In genomic region chr1:61457526-61457925, GRCh38 we compare ENCODE assay signal across 24 cellular contexts.
"Had no signal": no experiment of that assay in that cellular context is flagged by ENCODE, and none has a peak within 500 bp of the region (broad histone marks: within the 10 kb centered on the region; RNA-seq: fewer than 3 reads in every experiment).

No MANE protein-coding gene starts in this region.

- H3K9me3 ChIP-seq: esophagus muscularis mucosa, gastrocnemius medialis, suprapubic skin, transverse colon, vagina had no signal

- DNase-seq: activated CD4-positive, alpha-beta T cell treated with anti-CD3 and anti-CD28 coated beads, Interleukin-2, amount 10 ng/mL, durations not matched to agents 7 days and 5 days; activated CD4-positive, CD25-positive, alpha-beta regulatory T cell treated with anti-CD3 and anti-CD28 coated beads, Interleukin-2, amount 50 U/mL, for 72 hours; activated CD8-positive, alpha-beta memory T cell treated with anti-CD3 and anti-CD28 coated beads, Interleukin-2, amount 10 ng/mL, durations not matched to agents 7 days and 5 days; activated CD8-positive, alpha-beta T cell treated with anti-CD3 and anti-CD28 coated beads for 36 hours; activated effector memory CD4-positive, alpha-beta T cell treated with anti-CD3 and anti-CD28 coated beads, Interleukin-2, amount 50 U/mL, for 16 hours; activated naive CD4-positive, alpha-beta T cell treated with anti-CD3 and anti-CD28 coated beads, Interleukin-2, amount 10 ng/mL, durations not matched to agents 7 days and 5 days; activated T-cell treated with anti-CD3 and anti-CD28 coated beads for 4 hours; amygdala; cerebellar nuclear complex; gastrocnemius medialis; hippocampal formation; occipital lobe; posterior cingulate gyrus; small intestine; stimulated activated CD4-positive, alpha-beta T cell treated with anti-CD3 and anti-CD28 coated beads, Interleukin-2, amount 100 ng/mL, for 24 hours; stimulated activated naive CD8-positive, alpha-beta T cell treated with anti-CD3 and anti-CD28 coated beads, Interleukin-15, amount 100 ng/mL, for 72 hours; transverse colon; WERI-Rb-1 had no signal

- H3K27ac ChIP-seq: coronary artery, esophagus muscularis mucosa, gastrocnemius medialis, suprapubic skin, transverse colon, vagina, WERI-Rb-1 had no signal

- H3K4me3 ChIP-seq: coronary artery, esophagus muscularis mucosa, gastrocnemius medialis, suprapubic skin, transverse colon, vagina had no signal

- H3K27me3 ChIP-seq: esophagus muscularis mucosa, gastrocnemius medialis, suprapubic skin, transverse colon, vagina had no signal

- ATAC-seq: activated CD8-positive, alpha-beta memory T cell treated with anti-CD3 and anti-CD28 coated beads, Interleukin-2, amount 10 ng/mL, durations not matched to agents 7 days and 5 days; activated CD8-positive, alpha-beta T cell treated with anti-CD3 and anti-CD28 coated beads for 36 hours; gastrocnemius medialis; sciatic nerve; stimulated activated effector memory CD8-positive, alpha-beta T cell treated with anti-CD3 and anti-CD28 coated beads, Interleukin-12 subunit alpha, Interleukin-12 subunit beta, amount 100 ng/mL, for 72 hours; stimulated activated naive CD8-positive, alpha-beta T cell treated with anti-CD3 and anti-CD28 coated beads, Interleukin-15, amount 100 ng/mL, for 72 hours had no signal

- H3K36me3 ChIP-seq: transverse colon, WERI-Rb-1 had no signal
